Comparison of ENCODE assay signal across 23 cellular contexts in the genomic region with DNA sequence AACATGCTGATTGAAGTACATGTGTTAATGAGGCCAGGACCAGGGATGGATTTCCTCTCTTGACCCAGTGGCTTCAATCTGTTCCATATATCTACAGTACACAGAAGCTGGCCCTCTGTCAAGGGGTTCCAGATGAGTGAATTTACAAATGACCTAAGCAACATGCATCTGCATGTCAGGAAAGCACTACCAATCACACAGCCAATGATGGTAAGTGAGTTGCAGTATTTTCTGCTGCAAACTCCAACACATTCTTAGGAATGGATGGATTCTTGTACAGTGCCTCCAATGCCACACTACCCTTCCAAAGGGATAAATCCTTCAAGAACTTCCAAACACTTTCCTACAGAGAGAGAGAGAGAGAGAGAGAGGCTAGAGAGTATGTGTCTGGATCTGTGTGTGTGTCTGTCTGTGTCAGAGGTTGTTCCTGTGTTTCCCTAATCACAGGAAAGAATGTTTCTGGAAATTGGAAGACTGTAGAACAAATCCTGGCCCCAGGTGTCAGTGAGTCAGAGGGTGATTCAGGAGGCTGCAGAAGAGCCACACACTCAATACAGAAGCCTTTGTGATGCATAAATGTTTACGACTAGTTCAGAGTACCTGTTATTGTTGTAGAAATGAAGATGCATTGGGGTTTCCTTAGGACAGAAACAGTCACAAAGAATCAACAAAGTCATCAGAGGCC.
A peak's percentile ranks its signal among the peaks of the same experiment; 100 is the strongest.
DNase-seq lines count a peak whose midpoint lies in the region; ATAC-seq, FAIRE-seq and TF ChIP-seq lines count a peak whose summit lies in the region.
"Had no signal": no experiment of that assay in that cellular context is flagged by ENCODE, and none has a peak within 500 bp of the region (broad histone marks: within the 10 kb centered on the region; RNA-seq: fewer than 3 reads in every experiment).

No MANE protein-coding gene starts in this region.

- no peak overlapping the region for H3K18ac ChIP-seq in H1 (ENCODE audit: extremely low read depth, low read length)

- no peak overlapping the region; a peak in 1 of 4 replicates for H3K4me2 ChIP-seq in H1 (ENCODE audit: insufficient read depth in 1 of 2, low read depth in 2 of 2, low read length in 2 of 2)

- no peak overlapping the region for H2AK5ac ChIP-seq in H1 (ENCODE audit: low read depth, low read length)

- peak overlapping the region; percentile 59 for H3K4ac ChIP-seq in H1 (replicated peaks; ENCODE audit: insufficient read length, low read depth, low read length)

- H3K4me1 ChIP-seq in HUES6 (ENCODE audit: control insufficient read depth, insufficient read depth, low read length), result peaks cover 38% of the 10 kb centered on the region
- H3K4me1 ChIP-seq in H1 (replicated peaks in 1 of 4; ENCODE audit: control insufficient read depth in 3 of 4, insufficient read depth in 4 of 4, low read length in 3 of 4), result peaks cover 0 to 5% (median 1%) of the 10 kb centered on the region in 4 experiments; a peak in 1 of 7 replicates
- H3K4me1 ChIP-seq: gastrocnemius medialis, sigmoid colon, vagina had no signal

- no peak overlapping the region for H4K8ac ChIP-seq in H1 (ENCODE audit: extremely low read depth, insufficient read depth, low read length)

- no peak overlapping the region for H3K23ac ChIP-seq in H1 (ENCODE audit: insufficient read length)

- no peak overlapping the region for H2BK20ac ChIP-seq in H1 (ENCODE audit: low read length)

- H2BK5ac ChIP-seq in H1 (ENCODE audit: low read depth, low read length), result no peak overlapping the region

- H3K36me3 ChIP-seq in HUES6 (ENCODE audit: control insufficient read depth, insufficient read depth, low read length) (no peaks in the 10 kb centered on the region), H1 (ENCODE audit: control insufficient read depth in 2 of 4, insufficient read depth in 4 of 4, low read length in 3 of 4) (no peaks in the 10 kb centered on the region), brain microvascular endothelial cell (replicated peaks) (no peaks in the 10 kb centered on the region)
- H3K36me3 ChIP-seq: gastrocnemius medialis, sigmoid colon, vagina had no signal

- no peak overlapping the region for H2BK15ac ChIP-seq in H1 (ENCODE audit: low read length)

- CTCF ChIA-PET in H1 (lab: Charles Lee; ENCODE audit: partially characterized antibody), result no interaction called here

- peak; percentile 2 for DNase-seq in ELR (ENCODE audit: low read depth)
- DNase-seq in H1 (ENCODE audit: low read depth in 1 of 2, low spot score in 2 of 2), result no peak
- DNase-seq in kidney glomerular epithelial cell (lab: John Stamatoyannopoulos, UW), result peak; percentile 2
- DNase-seq in coronary artery (ENCODE audit: low spot score), result no peak
- DNase-seq in NCI-H2227 treated with DMSO at 0.1 percent for 48 hours (lab: John Stamatoyannopoulos, UW), result no peak
- no peak for DNase-seq in brain microvascular endothelial cell
- DNase-seq: ACHN; activated CD4-positive, alpha-beta T cell treated with anti-CD3 and anti-CD28 coated beads, Interleukin-2, amount 50 U/mL, for 4 hours; activated CD8-positive, alpha-beta memory T cell treated with anti-CD3 and anti-CD28 coated beads, Interleukin-2, amount 50 U/mL, for 48 hours; activated naive CD8-positive, alpha-beta T cell treated with anti-CD3 and anti-CD28 coated beads, Interleukin-2, amount 10 ng/mL, durations not matched to agents 7 days and 5 days; cortex of kidney; gastrocnemius medialis; NCI-H1417 treated with DMSO at 0.1 percent for 48 hours; NCI-H774; nephron progenitor cell; sigmoid colon; T-helper 17 cell had no signal

- peak overlapping the region; percentile 3 for H3K9ac ChIP-seq in HUES6 (ENCODE audit: low read length)
- no peak overlapping the region for H3K9ac ChIP-seq in H1 (replicated peaks in 1 of 4; ENCODE audit: extremely low read depth in 1 of 4, low read depth in 3 of 4, low read length in 3 of 4)

- WGBS in H1 (ENCODE audit: extremely low coverage in 1 of 2, insufficient coverage in 1 of 2, insufficient read length in 1 of 2, insufficient replicate concordance in 2 of 2, low coverage in 1 of 2, low lambda C conversion rate in 2 of 2, missing lambda C conversion rate in 1 of 2), 2 experiments, result 29% methylated on average over 1 of the region's 1 CpG; no CpG with 5 or more reads in 1 of the 2 experiments

- H3K27ac ChIP-seq in HUES6 (ENCODE audit: low read depth, low read length) (peak overlapping the region; percentile 42; the same call in 1 of the 2 replicates), H1 (ENCODE audit: low read depth, low read length) (no peak overlapping the region), coronary artery (no peak overlapping the region), brain microvascular endothelial cell (no peak overlapping the region)
- H3K27ac ChIP-seq: C4-2B, gastrocnemius medialis, sigmoid colon, vagina had no signal

- no peak for TF ChIP-seq CTCF in H1 (IDR thresholded peaks at IDR 0.05; ENCODE audit: control extremely low read depth in 1 of 3, insufficient read depth in 1 of 3, low read depth in 1 of 3, low read length in 3 of 3)
- no peak for TF ChIP-seq CTCF in coronary artery (IDR thresholded peaks at IDR 0.05)
- no peak for TF ChIP-seq CTCF in brain microvascular endothelial cell (IDR thresholded peaks at IDR 0.05; ENCODE audit: low read depth, low read length, missing control alignments)

- no peak overlapping the region for H2BK12ac ChIP-seq in H1 (ENCODE audit: low read depth, low read length)

- no peaks in the 10 kb centered on the region; the same call in 1 of the 2 replicates for H3K27me3 ChIP-seq in HUES6 (ENCODE audit: control insufficient read depth, insufficient read depth, low read length)
- H3K27me3 ChIP-seq in H1 (replicated peaks in 1 of 4; ENCODE audit: control insufficient read depth in 3 of 4, extremely low read depth in 1 of 4, insufficient read depth in 3 of 4, low read length in 3 of 4), result no peaks in the 10 kb centered on the region
- no peaks in the 10 kb centered on the region for H3K27me3 ChIP-seq in brain microvascular endothelial cell (replicated peaks)
- H3K27me3 ChIP-seq: sigmoid colon, vagina had no signal

- H3K4me3 ChIP-seq in HUES6 (ENCODE audit: low read depth, low read length) (no peak overlapping the region), H1 (ENCODE audit: extremely low read depth in 1 of 4, insufficient read depth in 2 of 4, low read depth in 3 of 4, low read length in 4 of 4) (no peak overlapping the region), coronary artery (no peak overlapping the region), brain microvascular endothelial cell (ENCODE audit: low read depth, low read length) (no peak overlapping the region)
- H3K4me3 ChIP-seq: gastrocnemius medialis, sigmoid colon, vagina had no signal

- POLR2A ChIA-PET in H1 (lab: Charles Lee; ENCODE audit: partially characterized antibody), result no interaction called here

- H4K20me1 ChIP-seq in H1 (replicated peaks in 1 of 2; ENCODE audit: control insufficient read depth in 1 of 2, insufficient read depth in 2 of 2, low read length in 2 of 2), result no peaks in the 10 kb centered on the region

- no peak for ATAC-seq in HG03460 (IDR thresholded peaks at IDR 0.05; ENCODE audit: unreplicated experiment)
- ATAC-seq: gastrocnemius medialis, left lobe of liver, T-helper 17 cell had no signal

- no peaks in the 10 kb centered on the region for H3K79me2 ChIP-seq in H1 (ENCODE audit: control insufficient read depth in 1 of 2, insufficient read depth in 2 of 2, low read length in 2 of 2)

- no peaks in the 10 kb centered on the region for H3K23me2 ChIP-seq in H1 (ENCODE audit: low read depth, low read length)

- no peak overlapping the region for H4K5ac ChIP-seq in H1 (ENCODE audit: insufficient read length, low read depth, low read length)

- H3K56ac ChIP-seq in H1 (replicated peaks; ENCODE audit: insufficient read length, low read depth, low read length), result no peak overlapping the region

- H4K91ac ChIP-seq in H1 (replicated peaks; ENCODE audit: insufficient read length, low read length), result no peak overlapping the region

- no peak for TF ChIP-seq RAD21 in H1 (IDR thresholded peaks at IDR 0.05 in 1 of 2, conservative IDR thresholded peaks at IDR 0.05 in 1 of 2; ENCODE audit: low read depth in 2 of 2, low read length in 2 of 2)

- no peaks in the 10 kb centered on the region for H3K79me1 ChIP-seq in H1 (ENCODE audit: low read depth, low read length)

- no peak for TF ChIP-seq EP300 in H1 (IDR thresholded peaks at IDR 0.05; ENCODE audit: borderline replicate concordance in 1 of 2, low read depth in 2 of 2, low read length in 2 of 2)

- in situ Hi-C loops in brain microvascular endothelial cell (cut with HindIII; ENCODE audit: low pct_ligation_motif_present, low sequenced_read_pairs), result no loop called here

- H3K9me3 ChIP-seq in HUES6 (ENCODE audit: control insufficient read depth, insufficient read depth, low read depth, low read length) (no peaks in the 10 kb centered on the region), H1 (ENCODE audit: insufficient read depth in 2 of 2, low read depth in 1 of 2, low read length in 1 of 2) (no peaks in the 10 kb centered on the region)
- H3K9me3 ChIP-seq: gastrocnemius medialis, sigmoid colon, vagina had no signal

- FAIRE-seq in H1 (lab: Jason Lieb, UNC), result peak; percentile 19
- FAIRE-seq: H54 had no signal

- H2AFZ ChIP-seq in H1 (ENCODE audit: low read length), result no peak overlapping the region

- no peak overlapping the region for H3K14ac ChIP-seq in H1 (ENCODE audit: insufficient read length)

- TF ChIP-seq POLR2A in H1 (IDR thresholded peaks at IDR 0.05; ENCODE audit: control extremely low read depth in 1 of 2, low read depth in 2 of 2, low read length in 2 of 2), result no peak

- H2BK120ac ChIP-seq in H1 (replicated peaks; ENCODE audit: low read depth, low read length), result no peak overlapping the region

Comparison
In these comparisons a context has a peak if more than half of its experiments do, and no peak if none do; other contexts are left out.
1. DNase-seq: peak in ELR (single experiment) and kidney glomerular epithelial cell (single experiment); none in H1 (0 of 2), coronary artery (single experiment), NCI-H2227 treated with DMSO at 0.1 percent for 48 hours (single experiment) and brain microvascular endothelial cell (single experiment).